Comparison of ENCODE assay signal across 11 cellular contexts in the genomic region with DNA sequence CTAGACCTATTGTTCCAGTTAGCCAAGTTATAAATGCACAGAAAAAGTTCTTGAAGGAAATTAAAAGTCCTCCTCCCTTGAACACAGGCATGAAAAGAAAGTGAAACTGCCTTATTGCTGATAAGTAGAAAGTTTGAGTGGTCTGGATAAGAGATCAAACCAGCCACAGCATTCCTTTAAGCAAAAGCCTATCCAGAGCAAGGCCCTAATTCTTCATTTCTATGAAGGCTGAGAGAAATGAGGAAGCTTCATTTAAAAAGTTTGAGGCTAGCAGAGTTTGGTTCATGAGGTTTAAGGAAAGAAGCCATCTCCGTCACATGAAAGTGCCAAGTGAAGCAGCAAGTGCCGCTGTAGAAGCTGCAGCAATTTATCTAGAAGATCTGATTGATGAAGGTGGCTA. TPM values are rescaled to one million over a fixed set of nuclear protein-coding genes. Genes with fewer than 3 reads are reported as not detected.
DNase-seq lines count a peak whose midpoint lies in the region; ATAC-seq and TF ChIP-seq lines count a peak whose summit lies in the region.
"Had no signal": no experiment of that assay in that cellular context is flagged by ENCODE, and none has a peak within 500 bp of the region (broad histone marks: within the 10 kb centered on the region; RNA-seq: fewer than 3 reads in every experiment).

No MANE protein-coding gene starts in this region.

- H3K9me3 Mint-ChIP-seq in CD8-positive, alpha-beta T cell = no peaks in the 10 kb centered on the region
- no peaks in the 10 kb centered on the region for H3K9me3 Mint-ChIP-seq in activated T-helper 2 cell treated with anti-CD3 and anti-CD28 coated beads, Interferon-gamma antibody, Interleukin-2, Interleukin-4, amounts not matched to agents 10 μg/mL and 5 μg/mL and 100 μg/mL, durations not matched to agents 14 hours and 24 hours and 36 hours

- peak overlapping the region; percentile 68 for H3K27ac ChIP-seq in CD8-positive, alpha-beta T cell (ENCODE audit: low read depth, low read length)
- H3K27ac ChIP-seq in MM.1S (ENCODE audit: low read length) = no peak overlapping the region; the same call in 1 of the 2 replicates

- H3K4me3 Mint-ChIP-seq in CD8-positive, alpha-beta T cell = peak overlapping the region; percentile 88
- H3K4me3 Mint-ChIP-seq in activated T-helper 2 cell treated with anti-CD3 and anti-CD28 coated beads, Interferon-gamma antibody, Interleukin-2, Interleukin-4, amounts not matched to agents 10 μg/mL and 5 μg/mL and 100 μg/mL, durations not matched to agents 14 hours and 24 hours and 36 hours (ENCODE audit: low read depth) = peak overlapping the region; percentile 60

- peak overlapping the region; percentile 53 for H3K4me3 ChIP-seq in CD8-positive, alpha-beta T cell (ENCODE audit: low read depth, low read length)
- H3K4me3 ChIP-seq in MM.1S (ENCODE audit: low read length) = peak overlapping the region; percentile 17; the same call in 1 of the 2 replicates
- H3K4me3 ChIP-seq: mucosa of descending colon, skin epidermis had no signal

- H3K9ac ChIP-seq in MM.1S (ENCODE audit: low read length) = no peak overlapping the region

- H3K9me2 ChIP-seq in MM.1S (replicated peaks; ENCODE audit: insufficient read depth, low read length) = no peaks in the 10 kb centered on the region

- H4K20me1 ChIP-seq in MM.1S (ENCODE audit: insufficient read depth, low read length) = no peaks in the 10 kb centered on the region

- no peaks in the 10 kb centered on the region for H3K36me3 ChIP-seq in CD8-positive, alpha-beta T cell (ENCODE audit: insufficient read depth, low read length)
- H3K36me3 ChIP-seq in MM.1S (replicated peaks; ENCODE audit: insufficient read depth, low read length) = no peaks in the 10 kb centered on the region

- H3K36me3 Mint-ChIP-seq in CD8-positive, alpha-beta T cell = peaks cover 4% of the 10 kb centered on the region
- H3K36me3 Mint-ChIP-seq in activated T-helper 2 cell treated with anti-CD3 and anti-CD28 coated beads, Interferon-gamma antibody, Interleukin-2, Interleukin-4, amounts not matched to agents 10 μg/mL and 5 μg/mL and 100 μg/mL, durations not matched to agents 14 hours and 24 hours and 36 hours (ENCODE audit: low read depth) = no peaks in the 10 kb centered on the region

- POLR2A ChIA-PET in CD8-positive, alpha-beta T cell (lab: Charles Lee) = interaction anchor here (0.9 to 1.4 kb wide), 3 partner anchors 119 to 214 kb away, joined by 3 read pairs; partner anchors contain the start of genes CTBS, GNG5 and SPATA1

- H3K27me3 Mint-ChIP-seq in CD8-positive, alpha-beta T cell (ENCODE audit: low read depth) = no peaks in the 10 kb centered on the region
- no peaks in the 10 kb centered on the region for H3K27me3 Mint-ChIP-seq in activated T-helper 2 cell treated with anti-CD3 and anti-CD28 coated beads, Interferon-gamma antibody, Interleukin-2, Interleukin-4, amounts not matched to agents 10 μg/mL and 5 μg/mL and 100 μg/mL, durations not matched to agents 14 hours and 24 hours and 36 hours (ENCODE audit: low read depth)

- ATAC-seq in CD8-positive, alpha-beta T cell = no peak
- ATAC-seq: mucosa of descending colon had no signal

- intact Hi-C loops in CD8-positive, alpha-beta T cell (cut with DNase I, micrococcal nuclease) = loop anchor here (5.0 to 10.0 kb wide), 8 partner anchors 162 to 1012 kb away; partner anchors contain the start of genes C1orf52 (in 1 of the 2), SAMD13 (in 1 of the 2), SYDE2 (in 1 of the 2) and ZNHIT6 (in 1 of the 2)
- intact Hi-C loops in activated T-helper 2 cell treated with anti-CD3 and anti-CD28 coated beads, Interferon-gamma antibody, Interleukin-2, Interleukin-4, amounts not matched to agents 10 μg/mL and 5 μg/mL and 100 μg/mL, durations not matched to agents 14 hours and 24 hours and 36 hours (cut with micrococcal nuclease) = loop anchor here (2.0 to 10.0 kb wide), 2 partner anchors 28 to 582 kb away; partner anchors contain the start of gene BCL10

- H3K27me3 ChIP-seq in CD8-positive, alpha-beta T cell (ENCODE audit: insufficient read depth, low read length) = no peaks in the 10 kb centered on the region
- no peaks in the 10 kb centered on the region for H3K27me3 ChIP-seq in MM.1S (replicated peaks; ENCODE audit: insufficient read depth, low read length)

- CTCF ChIA-PET in CD8-positive, alpha-beta T cell (lab: Charles Lee) = interaction anchor here (1.3 to 1.8 kb wide), 4 partner anchors 9 to 552 kb away, joined by 4 to 6 read pairs (median 6); no protein-coding TSS in a partner anchor

- no peak for TF ChIP-seq CTCF in CD8-positive, alpha-beta T cell (IDR thresholded peaks at IDR 0.05)
- TF ChIP-seq CTCF in MM.1S (IDR thresholded peaks at IDR 0.05; ENCODE audit: low read length) = no peak

- peak overlapping the region; percentile 97 for H3K27ac Mint-ChIP-seq in CD8-positive, alpha-beta T cell
- peak overlapping the region; percentile 74 for H3K27ac Mint-ChIP-seq in activated T-helper 2 cell treated with anti-CD3 and anti-CD28 coated beads, Interferon-gamma antibody, Interleukin-2, Interleukin-4, amounts not matched to agents 10 μg/mL and 5 μg/mL and 100 μg/mL, durations not matched to agents 14 hours and 24 hours and 36 hours

- peaks cover 10% of the 10 kb centered on the region for H3K79me2 ChIP-seq in MM.1S (ENCODE audit: low read length)

- peaks cover 44% of the 10 kb centered on the region for H3K4me1 Mint-ChIP-seq in CD8-positive, alpha-beta T cell (ENCODE audit: low read depth)
- H3K4me1 Mint-ChIP-seq in activated T-helper 2 cell treated with anti-CD3 and anti-CD28 coated beads, Interferon-gamma antibody, Interleukin-2, Interleukin-4, amounts not matched to agents 10 μg/mL and 5 μg/mL and 100 μg/mL, durations not matched to agents 14 hours and 24 hours and 36 hours (ENCODE audit: low read depth) = peaks cover 36% of the 10 kb centered on the region

- DNase-seq in CD8-positive, alpha-beta T cell = no peak
- DNase-seq in MM.1S (peak; percentile 52), midbrain (lab: John Stamatoyannopoulos, UW) (peak; percentile 24), DMS153 treated with DMSO at 0.1 percent for 48 hours (lab: John Stamatoyannopoulos, UW; ENCODE audit: unreplicated experiment) (no peak), NCI-H1436 treated with DMSO at 0.1 percent for 48 hours (lab: John Stamatoyannopoulos, UW) (no peak), kidney glomerular epithelial cell (lab: John Stamatoyannopoulos, UW) (no peak)
- DNase-seq in activated T-helper 2 cell treated with anti-CD3 and anti-CD28 coated beads, Interferon-gamma antibody, Interleukin-2, Interleukin-4, amounts not matched to agents 10 μg/mL and 5 μg/mL and 100 μg/mL, durations not matched to agents 14 hours and 24 hours and 36 hours (ENCODE audit: low spot score) = no peak
- no peak for DNase-seq in activated CD4-positive, CD25-positive, alpha-beta regulatory T cell (lab: John Stamatoyannopoulos, UW)
- DNase-seq: mucosa of descending colon, NCI-H446 had no signal

- no peaks in the 10 kb centered on the region for H3F3A ChIP-seq in MM.1S (ENCODE audit: insufficient read depth, low read length)

- peaks cover 33% of the 10 kb centered on the region for H3K4me1 ChIP-seq in CD8-positive, alpha-beta T cell (ENCODE audit: insufficient read depth, low read length)
- peaks cover 12% of the 10 kb centered on the region; the same call in 1 of the 2 replicates for H3K4me1 ChIP-seq in MM.1S (ENCODE audit: low read length)

- H2AFZ ChIP-seq in MM.1S (ENCODE audit: low read length) = peak overlapping the region; percentile 38; the same call in 1 of the 2 replicates

- H3K9me3 ChIP-seq in CD8-positive, alpha-beta T cell (ENCODE audit: low read length) = no peaks in the 10 kb centered on the region
- H3K9me3 ChIP-seq in MM.1S (replicated peaks; ENCODE audit: insufficient read depth, low read length) = no peaks in the 10 kb centered on the region
- H3K9me3 ChIP-seq: mucosa of descending colon had no signal

- H3K4me2 ChIP-seq in MM.1S (ENCODE audit: low read depth, low read length) = peak overlapping the region; percentile 41; the same call in 1 of the 2 replicates

RNA-seq across cellular contexts. Expression of gene SSX2IP, which starts 2.7 kb away (rescaled TPM):
- 10 to 100 TPM; 11.4 to 12.3 TPM for total RNA-seq in CD8-positive, alpha-beta T cell
- 12.1 and 13.0 TPM in 2 replicates for total RNA-seq in activated T-helper 2 cell treated with anti-CD3 and anti-CD28 coated beads, Interferon-gamma antibody, Interleukin-2, Interleukin-4, amounts not matched to agents 10 μg/mL and 5 μg/mL and 100 μg/mL, durations not matched to agents 14 hours and 24 hours and 36 hours

Comparison
In these comparisons a context has a peak if more than half of its experiments do, and no peak if none do; other contexts are left out.
1. DNase-seq: peak in MM.1S (single experiment) and midbrain (single experiment); none in CD8-positive, alpha-beta T cell (0 of 7), activated T-helper 2 cell treated with anti-CD3 and anti-CD28 coated beads, Interferon-gamma antibody, Interleukin-2, Interleukin-4, amounts not matched to agents 10 μg/mL and 5 μg/mL and 100 μg/mL, durations not matched to agents 14 hours and 24 hours and 36 hours (single experiment), DMS153 treated with DMSO at 0.1 percent for 48 hours (single experiment), activated CD4-positive, CD25-positive, alpha-beta regulatory T cell (0 of 4), NCI-H1436 treated with DMSO at 0.1 percent for 48 hours (single experiment) and kidney glomerular epithelial cell (single experiment).